Comparison of ENCODE assay signal across 33 cellular contexts in genomic region chr11:111515591-111515990, GRCh38. TPM values are rescaled to one million over a fixed set of nuclear protein-coding genes. Genes with fewer than 3 reads are reported as not detected.
"Had no signal": no experiment of that assay in that cellular context is flagged by ENCODE, and none has a peak within 500 bp of the region (broad histone marks: within the 10 kb centered on the region; RNA-seq: fewer than 3 reads in every experiment).

No MANE protein-coding gene starts in this region.

- H3K36me3 Mint-ChIP-seq: activated CD4-positive, alpha-beta memory T cell treated with anti-CD3 and anti-CD28 coated beads for 36 hours; activated naive CD8-positive, alpha-beta T cell treated with anti-CD3 and anti-CD28 coated beads for 36 hours had no signal

- H3K9me3 Mint-ChIP-seq: activated CD4-positive, alpha-beta memory T cell treated with anti-CD3 and anti-CD28 coated beads for 36 hours; activated CD4-positive, alpha-beta T cell treated with anti-CD3 and anti-CD28 coated beads, Interleukin-2, amount 10 ng/mL, durations not matched to agents 7 days and 5 days; activated naive CD4-positive, alpha-beta T cell treated with anti-CD3 and anti-CD28 coated beads, Interleukin-2, amount 10 ng/mL, durations not matched to agents 7 days and 5 days; activated naive CD8-positive, alpha-beta T cell treated with anti-CD3 and anti-CD28 coated beads for 36 hours; activated T-cell treated with anti-CD3 and anti-CD28 coated beads, Interleukin-2, amount 50 U/mL, for 72 hours; activated T-helper 2 cell treated with anti-CD3 and anti-CD28 coated beads, Interferon-gamma antibody, Interleukin-2, Interleukin-4, amounts not matched to agents 10 μg/mL and 5 μg/mL and 100 μg/mL, durations not matched to agents 14 hours and 24 hours and 36 hours; T-cell had no signal

- H3K9me3 ChIP-seq: SJSA1 had no signal

- DNase-seq: activated CD4-positive, alpha-beta memory T cell treated with anti-CD3 and anti-CD28 coated beads for 36 hours; activated CD4-positive, alpha-beta T cell treated with anti-CD3 and anti-CD28 coated beads, Interleukin-2, amount 10 ng/mL, durations not matched to agents 7 days and 5 days; activated CD4-positive, CD25-positive, alpha-beta regulatory T cell; activated gamma-delta T cell treated with Interleukin-2 at 50 U/mL for 16 hours; activated naive CD4-positive, alpha-beta T cell treated with anti-CD3 and anti-CD28 coated beads, Interleukin-2, amount 10 ng/mL, durations not matched to agents 7 days and 5 days; activated naive CD8-positive, alpha-beta T cell treated with anti-CD3 and anti-CD28 coated beads for 36 hours; activated T-cell treated with anti-CD3 and anti-CD28 coated beads for 4 hours; activated T-cell treated with anti-CD3 and anti-CD28 coated beads, Interleukin-2, amount 50 U/mL, for 72 hours; aorta; central memory CD4-positive, alpha-beta T cell; KG1; NCI-H1092 treated with DMSO at 0.1 percent for 48 hours; NCI-H1417 treated with DMSO at 0.1 percent for 48 hours; NCI-H1694; NCI-H2029; NCI-H2107; NCI-H345; NCI-H510A; SHP77; T-cell; T-helper 2 cell; T1000 had no signal

- ATAC-seq: activated T-cell treated with anti-CD3 and anti-CD28 coated beads, Interleukin-2, amount 50 U/mL, for 72 hours; T-cell had no signal

- H3K27me3 ChIP-seq: SJSA1 had no signal

- H3K27ac Mint-ChIP-seq: activated CD4-positive, alpha-beta memory T cell treated with anti-CD3 and anti-CD28 coated beads for 36 hours; activated CD4-positive, alpha-beta T cell treated with anti-CD3 and anti-CD28 coated beads, Interleukin-2, amount 10 ng/mL, durations not matched to agents 7 days and 5 days; activated naive CD4-positive, alpha-beta T cell treated with anti-CD3 and anti-CD28 coated beads, Interleukin-2, amount 10 ng/mL, durations not matched to agents 7 days and 5 days; activated naive CD8-positive, alpha-beta T cell treated with anti-CD3 and anti-CD28 coated beads for 36 hours; activated T-cell treated with anti-CD3 and anti-CD28 coated beads, Interleukin-2, amount 50 U/mL, for 72 hours; activated T-helper 2 cell treated with anti-CD3 and anti-CD28 coated beads, Interferon-gamma antibody, Interleukin-2, Interleukin-4, amounts not matched to agents 10 μg/mL and 5 μg/mL and 100 μg/mL, durations not matched to agents 14 hours and 24 hours and 36 hours; T-cell had no signal

- FAIRE-seq: bronchial epithelial cell, RCC 7860, TTC549 had no signal

- H3K4me3 ChIP-seq: SJSA1 had no signal

- H3K36me3 ChIP-seq: SJSA1 had no signal

- H3K4me3 Mint-ChIP-seq: activated CD4-positive, alpha-beta memory T cell treated with anti-CD3 and anti-CD28 coated beads for 36 hours; activated CD4-positive, alpha-beta T cell treated with anti-CD3 and anti-CD28 coated beads, Interleukin-2, amount 10 ng/mL, durations not matched to agents 7 days and 5 days; activated naive CD4-positive, alpha-beta T cell treated with anti-CD3 and anti-CD28 coated beads, Interleukin-2, amount 10 ng/mL, durations not matched to agents 7 days and 5 days; activated naive CD8-positive, alpha-beta T cell treated with anti-CD3 and anti-CD28 coated beads for 36 hours had no signal

- H3K27ac ChIP-seq: SJSA1, VCaP had no signal

RNA-seq across cellular contexts. Expression of gene HOATZ, which starts 1.0 kb away (rescaled TPM):
- total RNA-seq: activated CD4-positive, alpha-beta memory T cell treated with anti-CD3 and anti-CD28 coated beads for 36 hours; activated CD4-positive, alpha-beta T cell treated with anti-CD3 and anti-CD28 coated beads, Interleukin-2, amount 10 ng/mL, durations not matched to agents 7 days and 5 days; activated CD8-positive, alpha-beta memory T cell treated with anti-CD3 and anti-CD28 coated beads for 36 hours; activated naive CD8-positive, alpha-beta T cell treated with anti-CD3 and anti-CD28 coated beads for 36 hours; activated T-cell treated with anti-CD3 and anti-CD28 coated beads, Interleukin-2, amount 50 U/mL, for 72 hours; activated T-helper 2 cell treated with anti-CD3 and anti-CD28 coated beads, Interferon-gamma antibody, Interleukin-2, Interleukin-4, amounts not matched to agents 10 μg/mL and 5 μg/mL and 100 μg/mL, durations not matched to agents 14 hours and 24 hours and 36 hours; aorta; bronchial epithelial cell; chondrocyte; LHCN-M2; MCF 10A; SJSA1; T-cell had no signal
- polyA plus RNA-seq: adipose tissue, aorta had no signal

RNA-seq across cellular contexts. Expression of gene BTG4, which starts 3.4 kb away (rescaled TPM):
- total RNA-seq: activated CD4-positive, alpha-beta memory T cell treated with anti-CD3 and anti-CD28 coated beads for 36 hours; activated CD4-positive, alpha-beta T cell treated with anti-CD3 and anti-CD28 coated beads, Interleukin-2, amount 10 ng/mL, durations not matched to agents 7 days and 5 days; activated CD8-positive, alpha-beta memory T cell treated with anti-CD3 and anti-CD28 coated beads for 36 hours; activated T-helper 2 cell treated with anti-CD3 and anti-CD28 coated beads, Interferon-gamma antibody, Interleukin-2, Interleukin-4, amounts not matched to agents 10 μg/mL and 5 μg/mL and 100 μg/mL, durations not matched to agents 14 hours and 24 hours and 36 hours; aorta; chondrocyte; MCF 10A; SJSA1; T-cell had no signal
- polyA plus RNA-seq: adipose tissue, aorta had no signal

RNA-seq across cellular contexts. Expression of gene LAYN, which starts 24.9 kb away (rescaled TPM):
- total RNA-seq: MCF 10A had no signal
